16 cellular contexts compared by ENCODE assay signal in the genomic region with DNA sequence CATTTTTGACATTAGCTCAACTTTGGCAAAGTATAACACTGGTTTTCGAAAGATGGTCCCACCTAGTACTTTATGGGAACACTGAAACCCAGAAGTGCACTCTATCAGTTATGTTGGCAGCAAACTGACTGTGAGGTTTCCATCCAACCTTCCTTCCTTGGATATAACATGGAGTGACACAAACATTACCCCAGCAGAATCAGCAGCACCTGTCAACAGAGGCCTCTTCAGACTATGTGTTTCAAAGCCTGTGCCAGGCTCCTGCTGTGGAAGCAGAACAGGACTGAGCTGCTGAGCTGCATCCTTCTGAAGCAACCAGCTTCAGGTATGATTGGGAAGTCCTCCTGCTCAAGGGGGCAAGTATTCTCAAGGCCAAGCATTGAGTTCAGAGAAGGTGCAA.
"Had no signal": no experiment of that assay in that cellular context is flagged by ENCODE, and none has a peak within 500 bp of the region (broad histone marks: within the 10 kb centered on the region; RNA-seq: fewer than 3 reads in every experiment).

No MANE protein-coding gene starts in this region.

- DNase-seq: activated CD8-positive, alpha-beta memory T cell treated with anti-CD3 and anti-CD28 coated beads, Interleukin-2, amount 50 U/mL, for 4 hours; activated T-cell treated with anti-CD3 and anti-CD28 coated beads, Interleukin-2, amount 50 U/mL, for 24 hours; brain microvascular endothelial cell; caudate nucleus; effector CD8-positive, alpha-beta T cell; erythroblast; foreskin keratinocyte; glutamatergic neuron; hypothalamus; ovary; stimulated activated CD4-positive, alpha-beta T cell treated with anti-CD3 and anti-CD28 coated beads, Interleukin-4, amount 100 ng/mL, for 24 hours; stimulated activated naive CD4-positive, alpha-beta T cell treated with Interleukin-2 at 50 U/mL for 16 hours had no signal

- ATAC-seq: activated naive CD4-positive, alpha-beta T cell treated with anti-CD3 and anti-CD28 coated beads, Interleukin-2, amount 50 U/mL, for 72 hours; activated T-helper 17 cell treated with anti-CD3 and anti-CD28 coated beads, Interleukin-2, amount 50 U/mL, for 72 hours; foreskin keratinocyte; natural killer cell treated with Interleukin-12 subunit alpha and Interleukin-12 subunit beta and Interleukin-15 and Interleukin-18, amount 100 ng/mL, for 72 hours; WTC11 had no signal
